In genomic region chr17:50219939-50220465, GRCh38 we compare ENCODE assay signal across 1 cellular context.
TF ChIP-seq lines count a peak whose summit lies in the region.

No MANE protein-coding gene starts in this region.

TF ChIP-seq in HepG2, 621 proteins besides CTCF, POLR2A, EP300 and RAD21 (continued from another document and continues in another):
- TF ChIP-seq AFF4 (CRISPR knock-in tag; IDR thresholded peaks at IDR 0.05) (no peak), ZNF10 (CRISPR knock-in tag; IDR thresholded peaks at IDR 0.05; ENCODE audit: borderline replicate concordance, low read depth) (no peak), KDM5A (IDR thresholded peaks at IDR 0.05; ENCODE audit: borderline replicate concordance, low read length) (no peak), ZNF329 (CRISPR knock-in tag; IDR thresholded peaks at IDR 0.05; ENCODE audit: low read depth) (no peak), ZNF354B (CRISPR knock-in tag; IDR thresholded peaks at IDR 0.05) (no peak), ZNF605 (CRISPR knock-in tag; IDR thresholded peaks at IDR 0.05) (peak; percentile 76; the same call in 1 of the 2 replicates), ZNF782 (CRISPR knock-in tag; IDR thresholded peaks at IDR 0.05; ENCODE audit: borderline replicate concordance) (no peak), KDM5B (CRISPR knock-in tag; IDR thresholded peaks at IDR 0.05; ENCODE audit: borderline replicate concordance) (peak; percentile 52; the same call in 1 of the 2 replicates), SRF (IDR thresholded peaks at IDR 0.05; ENCODE audit: low read depth, low read length) (no peak; the same call in 1 of the 2 replicates), NFIB (CRISPR knock-in tag; IDR thresholded peaks at IDR 0.05; ENCODE audit: borderline replicate concordance) (no peak), RBFOX2 (IDR thresholded peaks at IDR 0.05; ENCODE audit: low read depth, low read length) (no peak), RBAK (CRISPR knock-in tag; IDR thresholded peaks at IDR 0.05) (0 out of 2 replicates have a peak, but pooled peaks have one; percentile 28), THAP11 (CRISPR knock-in tag; IDR thresholded peaks at IDR 0.05) (no peak), CREM (IDR thresholded peaks at IDR 0.05) (no peak; the same call in 1 of the 2 replicates), CREM (CRISPR knock-in tag; IDR thresholded peaks at IDR 0.05) (no peak), TBX2 (CRISPR knock-in tag; IDR thresholded peaks at IDR 0.05; ENCODE audit: borderline replicate concordance) (no peak), ZNF580 (CRISPR knock-in tag; IDR thresholded peaks at IDR 0.05; ENCODE audit: borderline replicate concordance, low read depth) (0 out of 2 replicates have a peak, but pooled peaks have one; percentile 18), DNMT3B (CRISPR knock-in tag; conservative IDR thresholded peaks at IDR 0.05) (no peak), ZNF879 (CRISPR knock-in tag; IDR thresholded peaks at IDR 0.05) (no peak), FOXO4 (CRISPR knock-in tag; conservative IDR thresholded peaks at IDR 0.05) (0 out of 2 replicates have a peak, but pooled peaks have one; percentile 80), MXD4 (CRISPR knock-in tag; IDR thresholded peaks at IDR 0.05) (no peak), POGZ (CRISPR knock-in tag; IDR thresholded peaks at IDR 0.05) (no peak), ZNF292 (CRISPR knock-in tag; IDR thresholded peaks at IDR 0.05; ENCODE audit: borderline replicate concordance, low read depth) (peak; percentile 98), FOXA1 (IDR thresholded peaks at IDR 0.05) (no peak), FOXA1 (CRISPR knock-in tag; IDR thresholded peaks at IDR 0.05) (no peak), PHF21A (CRISPR knock-in tag; IDR thresholded peaks at IDR 0.05) (peak; percentile 84), TMF1 (CRISPR knock-in tag; IDR thresholded peaks at IDR 0.05; ENCODE audit: low read depth) (no peak), ZBTB25 (CRISPR knock-in tag; IDR thresholded peaks at IDR 0.05) (no peak), SMYD3 (CRISPR knock-in tag; IDR thresholded peaks at IDR 0.05) (no peak), ZNF781 (CRISPR knock-in tag; IDR thresholded peaks at IDR 0.05; ENCODE audit: borderline replicate concordance, not compliant biosample characterization) (no peak), MEIS1 (CRISPR knock-in tag; IDR thresholded peaks at IDR 0.05; ENCODE audit: borderline replicate concordance) (no peak), ZBTB20 (CRISPR knock-in tag; IDR thresholded peaks at IDR 0.05; ENCODE audit: borderline replicate concordance, low read depth) (no peak), NFATC3 (CRISPR knock-in tag; IDR thresholded peaks at IDR 0.05) (no peak), ZNF562 (CRISPR knock-in tag; IDR thresholded peaks at IDR 0.05; ENCODE audit: borderline replicate concordance) (no peak), GLMP (CRISPR knock-in tag; IDR thresholded peaks at IDR 0.05; ENCODE audit: borderline replicate concordance) (no peak), ZNF138 (CRISPR knock-in tag; IDR thresholded peaks at IDR 0.05; ENCODE audit: low read depth) (no peak), ADNP (CRISPR knock-in tag; IDR thresholded peaks at IDR 0.05) (peak; percentile 41; the same call in 1 of the 2 replicates), ZNF776 (CRISPR knock-in tag; IDR thresholded peaks at IDR 0.05) (no peak), ZNF792 (CRISPR knock-in tag; IDR thresholded peaks at IDR 0.05) (peak; percentile 97), PHF5A (CRISPR knock-in tag; IDR thresholded peaks at IDR 0.05; ENCODE audit: low read depth, unreplicated experiment) (no peak), TEAD3 (CRISPR knock-in tag; optimal IDR thresholded peaks at IDR 0.05; ENCODE audit: borderline replicate concordance) (peak; percentile 77), ZBTB39 (CRISPR knock-in tag; IDR thresholded peaks at IDR 0.05) (no peak), ZNF3 (CRISPR knock-in tag; IDR thresholded peaks at IDR 0.05) (no peak), TFAP4 (IDR thresholded peaks at IDR 0.05; ENCODE audit: borderline replicate concordance, low read depth) (peak; percentile 90)
- TF ChIP-seq, protein P1, sequence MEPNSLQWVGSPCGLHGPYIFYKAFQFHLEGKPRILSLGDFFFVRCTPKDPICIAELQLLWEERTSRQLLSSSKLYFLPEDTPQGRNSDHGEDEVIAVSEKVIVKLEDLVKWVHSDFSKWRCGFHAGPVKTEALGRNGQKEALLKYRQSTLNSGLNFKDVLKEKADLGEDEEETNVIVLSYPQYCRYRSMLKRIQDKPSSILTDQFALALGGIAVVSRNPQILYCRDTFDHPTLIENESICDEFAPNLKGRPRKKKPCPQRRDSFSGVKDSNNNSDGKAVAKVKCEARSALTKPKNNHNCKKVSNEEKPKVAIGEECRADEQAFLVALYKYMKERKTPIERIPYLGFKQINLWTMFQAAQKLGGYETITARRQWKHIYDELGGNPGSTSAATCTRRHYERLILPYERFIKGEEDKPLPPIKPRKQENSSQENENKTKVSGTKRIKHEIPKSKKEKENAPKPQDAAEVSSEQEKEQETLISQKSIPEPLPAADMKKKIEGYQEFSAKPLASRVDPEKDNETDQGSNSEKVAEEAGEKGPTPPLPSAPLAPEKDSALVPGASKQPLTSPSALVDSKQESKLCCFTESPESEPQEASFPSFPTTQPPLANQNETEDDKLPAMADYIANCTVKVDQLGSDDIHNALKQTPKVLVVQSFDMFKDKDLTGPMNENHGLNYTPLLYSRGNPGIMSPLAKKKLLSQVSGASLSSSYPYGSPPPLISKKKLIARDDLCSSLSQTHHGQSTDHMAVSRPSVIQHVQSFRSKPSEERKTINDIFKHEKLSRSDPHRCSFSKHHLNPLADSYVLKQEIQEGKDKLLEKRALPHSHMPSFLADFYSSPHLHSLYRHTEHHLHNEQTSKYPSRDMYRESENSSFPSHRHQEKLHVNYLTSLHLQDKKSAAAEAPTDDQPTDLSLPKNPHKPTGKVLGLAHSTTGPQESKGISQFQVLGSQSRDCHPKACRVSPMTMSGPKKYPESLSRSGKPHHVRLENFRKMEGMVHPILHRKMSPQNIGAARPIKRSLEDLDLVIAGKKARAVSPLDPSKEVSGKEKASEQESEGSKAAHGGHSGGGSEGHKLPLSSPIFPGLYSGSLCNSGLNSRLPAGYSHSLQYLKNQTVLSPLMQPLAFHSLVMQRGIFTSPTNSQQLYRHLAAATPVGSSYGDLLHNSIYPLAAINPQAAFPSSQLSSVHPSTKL (CRISPR knock-in tag; IDR thresholded peaks at IDR 0.05), result no peak
- TF ChIP-seq, protein P2, sequence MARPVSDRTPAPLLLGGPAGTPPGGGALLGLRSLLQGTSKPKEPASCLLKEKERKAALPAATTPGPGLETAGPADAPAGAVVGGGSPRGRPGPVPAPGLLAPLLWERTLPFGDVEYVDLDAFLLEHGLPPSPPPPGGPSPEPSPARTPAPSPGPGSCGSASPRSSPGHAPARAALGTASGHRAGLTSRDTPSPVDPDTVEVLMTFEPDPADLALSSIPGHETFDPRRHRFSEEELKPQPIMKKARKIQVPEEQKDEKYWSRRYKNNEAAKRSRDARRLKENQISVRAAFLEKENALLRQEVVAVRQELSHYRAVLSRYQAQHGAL (CRISPR knock-in tag; IDR thresholded peaks at IDR 0.05; ENCODE audit: not compliant biosample characterization), result no peak
- TF ChIP-seq, protein P3, sequence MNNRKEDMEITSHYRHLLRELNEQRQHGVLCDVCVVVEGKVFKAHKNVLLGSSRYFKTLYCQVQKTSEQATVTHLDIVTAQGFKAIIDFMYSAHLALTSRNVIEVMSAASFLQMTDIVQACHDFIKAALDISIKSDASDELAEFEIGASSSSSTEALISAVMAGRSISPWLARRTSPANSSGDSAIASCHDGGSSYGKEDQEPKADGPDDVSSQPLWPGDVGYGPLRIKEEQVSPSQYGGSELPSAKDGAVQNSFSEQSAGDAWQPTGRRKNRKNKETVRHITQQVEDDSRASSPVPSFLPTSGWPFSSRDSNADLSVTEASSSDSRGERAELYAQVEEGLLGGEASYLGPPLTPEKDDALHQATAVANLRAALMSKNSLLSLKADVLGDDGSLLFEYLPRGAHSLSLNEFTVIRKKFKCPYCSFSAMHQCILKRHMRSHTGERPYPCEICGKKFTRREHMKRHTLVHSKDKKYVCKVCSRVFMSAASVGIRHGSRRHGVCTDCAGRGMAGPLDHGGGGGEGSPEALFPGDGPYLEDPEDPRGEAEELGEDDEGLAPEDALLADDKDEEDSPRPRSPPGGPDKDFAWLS (CRISPR knock-in tag; IDR thresholded peaks at IDR 0.05; ENCODE audit: borderline replicate concordance), result no peak
- TF ChIP-seq, protein P4, sequence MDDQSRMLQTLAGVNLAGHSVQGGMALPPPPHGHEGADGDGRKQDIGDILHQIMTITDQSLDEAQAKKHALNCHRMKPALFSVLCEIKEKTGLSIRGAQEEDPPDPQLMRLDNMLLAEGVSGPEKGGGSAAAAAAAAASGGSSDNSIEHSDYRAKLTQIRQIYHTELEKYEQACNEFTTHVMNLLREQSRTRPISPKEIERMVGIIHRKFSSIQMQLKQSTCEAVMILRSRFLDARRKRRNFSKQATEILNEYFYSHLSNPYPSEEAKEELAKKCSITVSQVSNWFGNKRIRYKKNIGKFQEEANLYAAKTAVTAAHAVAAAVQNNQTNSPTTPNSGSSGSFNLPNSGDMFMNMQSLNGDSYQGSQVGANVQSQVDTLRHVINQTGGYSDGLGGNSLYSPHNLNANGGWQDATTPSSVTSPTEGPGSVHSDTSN (CRISPR knock-in tag; IDR thresholded peaks at IDR 0.05; ENCODE audit: borderline replicate concordance), result no peak
